Comparison of ENCODE assay signal across 19 cellular contexts in the genomic region with DNA sequence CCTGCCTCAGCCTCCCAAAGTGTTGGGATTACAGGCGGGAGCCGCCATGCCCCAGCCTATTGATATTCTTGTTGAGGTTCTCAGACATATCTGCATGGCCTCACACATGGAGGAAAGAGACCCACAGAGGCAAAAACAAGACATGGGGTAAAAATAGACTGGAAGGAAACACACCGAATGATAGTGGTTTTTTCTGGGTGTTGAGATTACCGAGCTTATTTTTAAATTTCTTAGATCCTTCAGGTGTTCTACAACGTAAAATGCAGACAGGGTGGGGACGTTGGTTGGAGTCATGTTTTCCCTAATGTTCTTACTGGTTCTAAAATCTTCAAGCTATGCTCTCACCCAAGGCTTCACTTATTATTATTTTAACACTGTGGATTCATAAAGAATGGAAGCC. TPM values are rescaled to one million over a fixed set of nuclear protein-coding genes. Genes with fewer than 3 reads are reported as not detected.
A peak's percentile ranks its signal among the peaks of the same experiment; 100 is the strongest.
DNase-seq lines count a peak whose midpoint lies in the region; ATAC-seq and TF ChIP-seq lines count a peak whose summit lies in the region.
"Had no signal": no experiment of that assay in that cellular context is flagged by ENCODE, and none has a peak within 500 bp of the region (broad histone marks: within the 10 kb centered on the region; RNA-seq: fewer than 3 reads in every experiment).

No MANE protein-coding gene starts in this region.

- ATAC-seq in natural killer cell treated with Interleukin-12 subunit alpha and Interleukin-12 subunit beta and Interleukin-15 and Interleukin-18, amount 100 ng/mL, for 72 hours: no peak
- ATAC-seq in natural killer cell (no peak), gastroesophageal sphincter (no peak)
- no peak for ATAC-seq in activated naive CD8-positive, alpha-beta T cell treated with anti-CD3 and anti-CD28 coated beads, Interleukin-2, amount 50 U/mL, for 24 hours
- ATAC-seq: heart right ventricle had no signal

- H3K4me3 ChIP-seq in OCI-LY7 (ENCODE audit: low read depth, low read length, poor library complexity, severe bottlenecking): peak overlapping the region; percentile 8
- no peak overlapping the region for H3K4me3 ChIP-seq in gastroesophageal sphincter
- H3K4me3 ChIP-seq: adrenal gland, heart right ventricle, testis had no signal

- H3K27ac ChIP-seq in OCI-LY7 (ENCODE audit: low read depth, low read length, poor library complexity, severe bottlenecking): peak overlapping the region; percentile 33
- H3K27ac ChIP-seq in gastroesophageal sphincter: no peak overlapping the region
- H3K27ac ChIP-seq: adrenal gland, heart right ventricle, testis had no signal

- H4K20me1 ChIP-seq in OCI-LY7 (ENCODE audit: insufficient read depth, low read length): peaks cover 6% of the 10 kb centered on the region

- H3K36me3 ChIP-seq in OCI-LY7 (ENCODE audit: insufficient read depth, low read length) (peaks cover 7% of the 10 kb centered on the region; the same call in 1 of the 2 replicates), gastroesophageal sphincter (no peaks in the 10 kb centered on the region)
- H3K36me3 ChIP-seq: adrenal gland, heart right ventricle had no signal

- WGBS in gastroesophageal sphincter (ENCODE audit: low coverage in 1 of 2), 2 donors: 60 to 87% methylated on average over 1 to 4 of the region's 6 CpGs

- TSS peak; percentile 33 for BruUV-seq in OCI-LY7 (replicated peaks; lab: Mats Ljungman, UMichigan)

- intact Hi-C loops in natural killer cell (cut with micrococcal nuclease) (no loop called here), OCI-LY7 (cut with micrococcal nuclease; ENCODE audit: unreplicated experiment) (no loop called here)

- H3K9me3 Mint-ChIP-seq in natural killer cell treated with Interleukin-12 subunit alpha and Interleukin-12 subunit beta and Interleukin-15 and Interleukin-18, amount 100 ng/mL, for 72 hours: peaks cover 2% of the 10 kb centered on the region
- no peaks in the 10 kb centered on the region for H3K9me3 Mint-ChIP-seq in natural killer cell
- no peaks in the 10 kb centered on the region for H3K9me3 Mint-ChIP-seq in activated naive CD8-positive, alpha-beta T cell treated with anti-CD3 and anti-CD28 coated beads, Interleukin-2, amount 50 U/mL, for 24 hours

- CTCF ChIA-PET in OCI-LY7 (lab: Charles Lee; ENCODE audit: unreplicated experiment): interaction anchor here (1.1 kb wide), 1 partner anchor 24 kb away, joined by 4 read pairs; a partner anchor contains a TSS

- H3K9me2 ChIP-seq in OCI-LY7 (ENCODE audit: insufficient read depth, low read length): no peaks in the 10 kb centered on the region

- H2AFZ ChIP-seq in OCI-LY7 (ENCODE audit: low read length): no peak overlapping the region

- H3K4me3 Mint-ChIP-seq in natural killer cell treated with Interleukin-12 subunit alpha and Interleukin-12 subunit beta and Interleukin-15 and Interleukin-18, amount 100 ng/mL, for 72 hours: peak overlapping the region; percentile 87
- no peak overlapping the region for H3K4me3 Mint-ChIP-seq in natural killer cell
- H3K4me3 Mint-ChIP-seq in activated naive CD8-positive, alpha-beta T cell treated with anti-CD3 and anti-CD28 coated beads, Interleukin-2, amount 50 U/mL, for 24 hours: peak overlapping the region; percentile 95

- H3K79me2 ChIP-seq in OCI-LY7 (ENCODE audit: insufficient read depth, low read depth, low read length): no peaks in the 10 kb centered on the region

- H3K27me3 ChIP-seq in gastroesophageal sphincter: peaks cover 20% of the 10 kb centered on the region
- H3K27me3 ChIP-seq: adrenal gland, testis had no signal

- peaks cover 15% of the 10 kb centered on the region for H3K36me3 Mint-ChIP-seq in natural killer cell treated with Interleukin-12 subunit alpha and Interleukin-12 subunit beta and Interleukin-15 and Interleukin-18, amount 100 ng/mL, for 72 hours
- H3K36me3 Mint-ChIP-seq in natural killer cell: no peaks in the 10 kb centered on the region
- H3K36me3 Mint-ChIP-seq in activated naive CD8-positive, alpha-beta T cell treated with anti-CD3 and anti-CD28 coated beads, Interleukin-2, amount 50 U/mL, for 24 hours (ENCODE audit: low read depth): peaks cover 86% of the 10 kb centered on the region

- no peaks in the 10 kb centered on the region for H3K9me3 ChIP-seq in OCI-LY7 (ENCODE audit: low read length)
- no peaks in the 10 kb centered on the region for H3K9me3 ChIP-seq in gastroesophageal sphincter
- H3K9me3 ChIP-seq: adrenal gland, heart right ventricle, testis had no signal

- no peak for DNase-seq in natural killer cell treated with Interleukin-12 subunit alpha and Interleukin-12 subunit beta and Interleukin-15 and Interleukin-18, amount 100 ng/mL, for 72 hours (ENCODE audit: low spot score)
- DNase-seq in natural killer cell: no peak
- peak; percentile 37 for DNase-seq in OCI-LY7 (ENCODE audit: low spot score)
- no peak for DNase-seq in activated naive CD8-positive, alpha-beta T cell treated with anti-CD3 and anti-CD28 coated beads, Interleukin-2, amount 50 U/mL, for 24 hours
- DNase-seq in OCI-M1 (lab: John Stamatoyannopoulos, UW): no peak
- no peak for DNase-seq in hepatic stellate cell (ENCODE audit: low spot score)
- DNase-seq: adrenal gland; cortex of kidney; EL; heart right ventricle; NCI-H1436; NCI-H526 treated with DMSO at 0.1 percent for 48 hours; occipital lobe; retina; SHP77 treated with DMSO at 0.1 percent for 48 hours; stimulated activated CD4-positive, alpha-beta T cell treated with anti-CD3 and anti-CD28 coated beads, Interleukin-12 subunit alpha, Interleukin-12 subunit beta, amount 100 ng/mL, for 4 hours; stimulated activated CD8-positive, alpha-beta memory T cell treated with anti-CD3 and anti-CD28 coated beads, Interleukin-4, amount 100 ng/mL, for 48 hours; testis had no signal

- TF ChIP-seq POLR2A in gastroesophageal sphincter (IDR thresholded peaks at IDR 0.05): no peak

- H3K27ac Mint-ChIP-seq in natural killer cell treated with Interleukin-12 subunit alpha and Interleukin-12 subunit beta and Interleukin-15 and Interleukin-18, amount 100 ng/mL, for 72 hours: peak overlapping the region; percentile 94 to 95
- peak overlapping the region in 1 of 2 donors; percentile 29 for H3K27ac Mint-ChIP-seq in natural killer cell
- peak overlapping the region; percentile 95 for H3K27ac Mint-ChIP-seq in activated naive CD8-positive, alpha-beta T cell treated with anti-CD3 and anti-CD28 coated beads, Interleukin-2, amount 50 U/mL, for 24 hours

- POLR2A ChIA-PET in OCI-LY7 (lab: Charles Lee): interaction anchor here (0.6 to 1.0 kb wide), 3 partner anchors 65 to 903 kb away, joined by 3 read pairs; no protein-coding TSS in a partner anchor

- H3K4me1 ChIP-seq in OCI-LY7 (ENCODE audit: insufficient read depth, low read length, poor library complexity, severe bottlenecking) (peaks cover 47% of the 10 kb centered on the region), gastroesophageal sphincter (no peaks in the 10 kb centered on the region)
- H3K4me1 ChIP-seq: adrenal gland, testis had no signal

- peak overlapping the region; percentile 52 for H3K4me2 ChIP-seq in OCI-LY7 (ENCODE audit: low read length)

- H3K4me1 Mint-ChIP-seq in natural killer cell treated with Interleukin-12 subunit alpha and Interleukin-12 subunit beta and Interleukin-15 and Interleukin-18, amount 100 ng/mL, for 72 hours (ENCODE audit: low read depth in 2 of 2): peaks cover 68 to 70% of the 10 kb centered on the region in 2 donors
- H3K4me1 Mint-ChIP-seq in natural killer cell: peaks cover 36 to 54% of the 10 kb centered on the region in 2 donors
- peaks cover 98% of the 10 kb centered on the region for H3K4me1 Mint-ChIP-seq in activated naive CD8-positive, alpha-beta T cell treated with anti-CD3 and anti-CD28 coated beads, Interleukin-2, amount 50 U/mL, for 24 hours

- TF ChIP-seq EP300 in gastroesophageal sphincter (IDR thresholded peaks at IDR 0.05): no peak

- no peak for TF ChIP-seq CTCF in natural killer cell (IDR thresholded peaks at IDR 0.05)
- no peak for TF ChIP-seq CTCF in OCI-LY7 (conservative IDR thresholded peaks at IDR 0.05; ENCODE audit: low read length)
- TF ChIP-seq CTCF in gastroesophageal sphincter (IDR thresholded peaks at IDR 0.05): no peak

- no peaks in the 10 kb centered on the region for H3K27me3 Mint-ChIP-seq in natural killer cell treated with Interleukin-12 subunit alpha and Interleukin-12 subunit beta and Interleukin-15 and Interleukin-18, amount 100 ng/mL, for 72 hours
- peaks cover 8 to 15% of the 10 kb centered on the region in 2 donors for H3K27me3 Mint-ChIP-seq in natural killer cell (ENCODE audit: low read depth in 2 of 2)
- no peaks in the 10 kb centered on the region for H3K27me3 Mint-ChIP-seq in activated naive CD8-positive, alpha-beta T cell treated with anti-CD3 and anti-CD28 coated beads, Interleukin-2, amount 50 U/mL, for 24 hours

RNA-seq across cellular contexts. Expression of a gene that starts 23.9 kb away (rescaled TPM):
- total RNA-seq in natural killer cell treated with Interleukin-12 subunit alpha and Interleukin-12 subunit beta and Interleukin-15 and Interleukin-18, amount 100 ng/mL, for 72 hours: 100 to 1,000 TPM; 177 to 186 TPM
- total RNA-seq in natural killer cell (100 to 1,000 TPM; 537 to 630 (median 601) TPM), OCI-LY7 (2022) (39.5 and 41.1 TPM in 2 replicates), gastroesophageal sphincter (1 to 10 TPM in 2 of 4 donors, under 1 TPM in 2; 0.62 to 2.0 (median 1.3) TPM)
- total RNA-seq in OCI-LY7 (2014; rRNA removed; shearing (Covaris generic)): 9.5 and 12.2 TPM in 2 replicates
